ENCODE assay signal across 8 cellular contexts in the genomic region with DNA sequence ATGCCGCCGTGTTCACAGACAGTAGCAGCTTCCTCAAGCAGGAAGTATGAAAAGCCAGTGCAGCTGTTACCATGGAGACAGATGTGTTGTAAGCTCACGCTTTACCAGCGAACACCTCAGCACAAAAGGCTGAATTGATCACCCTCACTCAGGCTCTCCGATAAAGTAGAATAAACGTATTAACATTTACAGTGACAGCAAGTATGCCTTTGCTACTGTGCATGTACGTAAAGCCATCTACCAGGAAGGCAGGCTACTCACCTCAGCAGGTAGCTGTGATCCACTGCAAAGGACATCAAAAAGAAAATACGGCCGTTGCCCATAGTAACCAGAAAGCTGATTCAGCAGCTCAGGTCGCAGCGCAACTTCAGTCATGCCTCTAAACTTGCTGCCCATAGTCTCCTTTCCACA.
A peak's percentile ranks its signal among the peaks of the same experiment; 100 is the strongest.
DNase-seq lines count a peak whose midpoint lies in the region; ATAC-seq and TF ChIP-seq lines count a peak whose summit lies in the region.
"Not testable (repeated sequence)": the region's sequence is repeated elsewhere in the genome, so short reads cannot be mapped to it uniquely, and the experiment has no call there.

No MANE protein-coding gene starts in this region.

- not testable (repeated sequence) for TF ChIP-seq CTCF in NB4 (IDR thresholded peaks at IDR 0.05; ENCODE audit: low read depth, low read length); choroid plexus epithelial cell (conservative IDR thresholded peaks at IDR 0.05; ENCODE audit: low read depth, low read length); right atrium auricular region (IDR thresholded peaks at IDR 0.05); neural cell (IDR thresholded peaks at IDR 0.05; ENCODE audit: poor library complexity, severe bottlenecking)

- H4K20me1 ChIP-seq in neural cell (ENCODE audit: insufficient read depth), result not testable (repeated sequence)

- not testable (repeated sequence) for TF ChIP-seq RAD21 in neural cell (conservative IDR thresholded peaks at IDR 0.05)

- ATAC-seq in T-helper 17 cell, result peak; percentile 21
- ATAC-seq in activated T-cell treated with anti-CD3 and anti-CD28 coated beads, Interleukin-2, amount 50 U/mL, for 4 hours, result not testable (repeated sequence)

- H3K4me2 ChIP-seq in neural cell (ENCODE audit: low read length), result not testable (repeated sequence)

- H3K4me1 ChIP-seq in right atrium auricular region, result not testable (repeated sequence)

- not testable (repeated sequence) for H3K27me3 Mint-ChIP-seq in T-helper 17 cell; activated T-cell treated with anti-CD3 and anti-CD28 coated beads, Interleukin-2, amount 50 U/mL, for 4 hours (ENCODE audit: low read depth); stimulated activated naive CD8-positive, alpha-beta T cell treated with anti-CD3 and anti-CD28 coated beads, Interleukin-15, Interleukin-2, amounts not matched to agents 100 ng/mL and 50 ng/mL, for 24 hours

- H3K79me2 ChIP-seq in neural cell (replicated peaks; ENCODE audit: insufficient read depth, low read length), result not testable (repeated sequence)

- not testable (repeated sequence) for H3K36me3 Mint-ChIP-seq in T-helper 17 cell (ENCODE audit: low read depth); activated T-cell treated with anti-CD3 and anti-CD28 coated beads, Interleukin-2, amount 50 U/mL, for 4 hours (ENCODE audit: insufficient read depth); stimulated activated naive CD8-positive, alpha-beta T cell treated with anti-CD3 and anti-CD28 coated beads, Interleukin-15, Interleukin-2, amounts not matched to agents 100 ng/mL and 50 ng/mL, for 24 hours (ENCODE audit: low read depth)

- H3K4me3 Mint-ChIP-seq in T-helper 17 cell, result peak overlapping the region; percentile 85
- H3K4me3 Mint-ChIP-seq in activated T-cell treated with anti-CD3 and anti-CD28 coated beads, Interleukin-2, amount 50 U/mL, for 4 hours, result peak overlapping the region; percentile 70
- not testable (repeated sequence) for H3K4me3 Mint-ChIP-seq in stimulated activated naive CD8-positive, alpha-beta T cell treated with anti-CD3 and anti-CD28 coated beads, Interleukin-15, Interleukin-2, amounts not matched to agents 100 ng/mL and 50 ng/mL, for 24 hours

- peak overlapping the region; percentile 36 for H3K9ac ChIP-seq in neural cell (ENCODE audit: low read length)

- not testable (repeated sequence) for H3K27me3 ChIP-seq in right atrium auricular region; neural cell (ENCODE audit: insufficient read depth, low read depth, low read length)

- not testable (repeated sequence) for H3K9me2 ChIP-seq in neural cell (ENCODE audit: insufficient read depth, low read length)

- not testable (repeated sequence) for H3F3A ChIP-seq in neural cell (ENCODE audit: insufficient read depth, low read length, poor library complexity, severe bottlenecking)

- H3K4me3 ChIP-seq in NB4 (ENCODE audit: low read depth, low read length); choroid plexus epithelial cell (ENCODE audit: low read depth, low read length); right atrium auricular region: not testable (repeated sequence)
- peak overlapping the region; percentile 56 for H3K4me3 ChIP-seq in neural cell (ENCODE audit: low read length)

- not testable (repeated sequence) for H3K4me1 Mint-ChIP-seq in T-helper 17 cell; stimulated activated naive CD8-positive, alpha-beta T cell treated with anti-CD3 and anti-CD28 coated beads, Interleukin-15, Interleukin-2, amounts not matched to agents 100 ng/mL and 50 ng/mL, for 24 hours (ENCODE audit: low read depth)
- H3K4me1 Mint-ChIP-seq in activated T-cell treated with anti-CD3 and anti-CD28 coated beads, Interleukin-2, amount 50 U/mL, for 4 hours (ENCODE audit: low read depth), result peaks cover 15% of the 10 kb centered on the region

- not testable (repeated sequence) for H2AFZ ChIP-seq in neural cell (ENCODE audit: low read depth, low read length)

- not testable (repeated sequence) for H3K9me3 Mint-ChIP-seq in activated T-cell treated with anti-CD3 and anti-CD28 coated beads, Interleukin-2, amount 50 U/mL, for 4 hours; stimulated activated naive CD8-positive, alpha-beta T cell treated with anti-CD3 and anti-CD28 coated beads, Interleukin-15, Interleukin-2, amounts not matched to agents 100 ng/mL and 50 ng/mL, for 24 hours

- TF ChIP-seq POLR2A in NB4 (IDR thresholded peaks at IDR 0.05; ENCODE audit: extremely low read depth, insufficient read length), result not testable (repeated sequence)

- not testable (repeated sequence) for H3K9me3 ChIP-seq in T-helper 17 cell (ENCODE audit: control insufficient read depth, low read length, poor library complexity, severe bottlenecking); right atrium auricular region; neural cell (ENCODE audit: low read length)

- H3K36me3 ChIP-seq in right atrium auricular region; neural cell (ENCODE audit: insufficient read depth, low read length): not testable (repeated sequence)

- TF ChIP-seq EP300 in neural cell (conservative IDR thresholded peaks at IDR 0.05; ENCODE audit: poor library complexity, severe bottlenecking), result not testable (repeated sequence)

- H3K27ac Mint-ChIP-seq in T-helper 17 cell, result peak overlapping the region; percentile 97
- peak overlapping the region; percentile 17 for H3K27ac Mint-ChIP-seq in stimulated activated naive CD8-positive, alpha-beta T cell treated with anti-CD3 and anti-CD28 coated beads, Interleukin-15, Interleukin-2, amounts not matched to agents 100 ng/mL and 50 ng/mL, for 24 hours

- not testable (repeated sequence) for H3K27ac ChIP-seq in right atrium auricular region
- peak overlapping the region; percentile 58 for H3K27ac ChIP-seq in neural cell (ENCODE audit: low read length)

- DNase-seq in ELF-1 (ENCODE audit: low read depth, low spot score), result peak; percentile 75
- peak; percentile 39 for DNase-seq in NB4 (ENCODE audit: low read depth)
- DNase-seq in T-helper 17 cell, result peak; percentile 16 to 47 (median 26)
- not testable (repeated sequence) for DNase-seq in activated T-cell treated with anti-CD3 and anti-CD28 coated beads, Interleukin-2, amount 50 U/mL, for 4 hours
- peak; percentile 72 for DNase-seq in choroid plexus epithelial cell (ENCODE audit: low read depth)
- DNase-seq in right atrium auricular region (ENCODE audit: low spot score), result peak; percentile 60

TF ChIP-seq in neural cell, 6 proteins besides CTCF, POLR2A, EP300 and RAD21:
- TF ChIP-seq POLR2AphosphoS5 (IDR thresholded peaks at IDR 0.05), result peak; percentile 48
